Comparison of ENCODE assay signal across 23 cellular contexts in genomic region chr11:16295592-16295991, GRCh38.
"Had no signal": no experiment of that assay in that cellular context is flagged by ENCODE, and none has a peak within 500 bp of the region (broad histone marks: within the 10 kb centered on the region; RNA-seq: fewer than 3 reads in every experiment).

No MANE protein-coding gene starts in this region.

- H3K4me1 Mint-ChIP-seq: naive B cell had no signal

- H3K27ac Mint-ChIP-seq: activated naive CD8-positive, alpha-beta T cell; activated T-cell treated with anti-CD3 and anti-CD28 coated beads, Interleukin-2, amount 50 U/mL, for 24 hours; activated T-helper 2 cell treated with anti-CD3 and anti-CD28 coated beads, Interferon-gamma antibody, Interleukin-2, Interleukin-4, amounts not matched to agents 10 μg/mL and 5 μg/mL and 100 μg/mL, durations not matched to agents 14 hours and 24 hours and 36 hours; naive B cell; WTC11 had no signal

- H3K4me3 ChIP-seq: heart right ventricle, lower lobe of right lung, ovary, smooth muscle cell, testis, vagina had no signal

- DNase-seq: activated CD8-positive, alpha-beta memory T cell treated with anti-CD3 and anti-CD28 coated beads for 24 hours; activated CD8-positive, alpha-beta memory T cell treated with anti-CD3 and anti-CD28 coated beads, Interleukin-2, amount 50 U/mL, for 4 hours; activated naive CD4-positive, alpha-beta T cell; activated T-cell treated with anti-CD3 and anti-CD28 coated beads, Interleukin-2, amount 50 U/mL, for 24 hours; heart right ventricle; islet precursor cell; left cardiac atrium; lower lobe of right lung; mesendoderm; naive B cell; ovary; right cardiac atrium; stimulated activated CD4-positive, alpha-beta T cell treated with anti-CD3 and anti-CD28 coated beads, Interleukin-2, amount 100 ng/mL, for 48 hours; stimulated activated CD8-positive, alpha-beta memory T cell treated with anti-CD3 and anti-CD28 coated beads, Interleukin-4, amount 100 ng/mL, for 48 hours; stimulated activated naive CD4-positive, alpha-beta T cell; T-helper 9 cell; testis had no signal

- H3K27ac ChIP-seq: lower lobe of right lung, ovary, testis, vagina had no signal

- ATAC-seq: heart right ventricle, left cardiac atrium, lower lobe of right lung, right cardiac atrium, WTC11 had no signal

- FAIRE-seq: endometrium had no signal

- H3K4me3 Mint-ChIP-seq: activated naive CD8-positive, alpha-beta T cell; activated T-cell treated with anti-CD3 and anti-CD28 coated beads, Interleukin-2, amount 50 U/mL, for 24 hours; naive B cell; WTC11 had no signal

- H3K27me3 Mint-ChIP-seq: activated naive CD8-positive, alpha-beta T cell; activated T-cell treated with anti-CD3 and anti-CD28 coated beads, Interleukin-2, amount 50 U/mL, for 24 hours; naive B cell had no signal

- H3K27me3 ChIP-seq: heart right ventricle, ovary, testis, vagina had no signal

- H3K4me2 ChIP-seq: smooth muscle cell had no signal

- H3K9me3 ChIP-seq: heart right ventricle, lower lobe of right lung, ovary, testis, vagina had no signal

- H3K4me1 ChIP-seq: testis, vagina had no signal

- H3K36me3 ChIP-seq: heart right ventricle, lower lobe of right lung, ovary, vagina had no signal

- H3K36me3 Mint-ChIP-seq: activated naive CD8-positive, alpha-beta T cell; naive B cell; WTC11 had no signal

- H3K9me3 Mint-ChIP-seq: activated T-helper 2 cell treated with anti-CD3 and anti-CD28 coated beads, Interferon-gamma antibody, Interleukin-2, Interleukin-4, amounts not matched to agents 10 μg/mL and 5 μg/mL and 100 μg/mL, durations not matched to agents 14 hours and 24 hours and 36 hours; WTC11 had no signal
